Comparison of ENCODE assay signal across 1 cellular context in the genomic region with DNA sequence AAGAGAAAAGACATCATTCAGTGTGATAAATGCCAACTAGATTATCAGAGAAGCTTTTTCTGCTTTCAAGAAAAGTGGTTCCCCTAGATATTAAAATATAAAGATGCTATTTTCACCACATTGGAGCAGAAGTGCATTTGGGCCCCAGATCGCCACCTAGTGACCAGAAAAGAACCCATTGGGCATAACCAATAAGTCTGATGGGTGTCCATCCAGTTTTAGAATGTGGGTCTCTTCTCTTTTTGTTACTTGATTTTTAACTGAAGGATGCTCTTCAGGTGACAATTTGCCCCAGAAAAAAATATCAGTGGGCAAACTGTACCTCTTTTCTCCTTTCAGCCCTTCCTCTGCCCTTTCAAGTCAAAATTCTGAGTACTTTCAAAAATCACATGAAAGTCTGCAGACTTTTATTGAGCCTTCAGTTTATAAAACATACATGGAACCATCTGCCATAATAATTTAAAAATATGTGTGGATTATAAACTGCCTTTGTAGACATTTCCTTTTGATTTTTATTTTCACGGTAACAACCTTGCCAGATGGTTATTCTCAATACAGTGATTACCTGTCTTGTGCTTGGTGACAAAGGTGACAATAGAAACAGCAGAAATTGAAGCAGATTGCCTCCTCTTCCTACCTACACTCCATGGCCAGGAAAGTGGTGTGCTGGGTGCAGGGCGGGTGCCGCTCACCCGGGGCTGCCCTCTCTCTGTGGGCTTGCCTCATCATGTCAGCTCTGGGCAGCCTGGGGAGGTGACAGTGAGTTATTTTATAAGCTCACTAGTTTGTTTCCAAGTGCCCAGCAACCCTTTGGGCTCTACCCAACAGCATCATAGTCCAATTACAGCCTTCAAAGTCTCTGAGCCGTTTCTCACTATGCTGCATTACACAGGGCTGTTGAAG.
TF ChIP-seq lines count a peak whose summit lies in the region.

No MANE protein-coding gene starts in this region.

TF ChIP-seq in endothelial cell of umbilical vein, 7 proteins besides CTCF, POLR2A, EP300 and RAD21 (continued from another document):
- no peak for TF ChIP-seq JUN (IDR thresholded peaks at IDR 0.05; ENCODE audit: borderline replicate concordance, insufficient read depth, insufficient read length, low read depth)
